Comparison of ENCODE assay signal across 11 cellular contexts in the genomic region with DNA sequence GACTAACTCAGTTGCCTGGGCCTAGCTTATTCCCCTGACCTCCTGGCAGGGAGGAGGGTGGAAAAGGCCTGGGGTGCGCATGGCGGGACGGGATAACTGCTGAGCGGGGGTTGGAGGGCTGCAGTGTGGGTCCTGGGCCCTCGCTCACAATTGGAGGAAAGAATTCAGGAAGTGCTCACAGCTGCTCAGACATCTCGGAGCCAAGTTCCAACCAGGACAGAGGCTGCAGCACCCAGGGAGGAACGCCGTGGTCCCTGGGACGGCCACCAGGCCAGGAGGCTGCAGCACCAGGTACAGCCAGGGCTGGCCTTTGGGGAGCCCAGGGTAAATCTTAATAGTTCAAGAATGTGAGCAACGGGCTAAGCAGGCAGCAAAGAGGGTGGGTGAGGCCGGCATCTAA. TPM values are rescaled to one million over a fixed set of nuclear protein-coding genes. Genes with fewer than 3 reads are reported as not detected.
A peak's percentile ranks its signal among the peaks of the same experiment; 100 is the strongest.
DNase-seq lines count a peak whose midpoint lies in the region; ATAC-seq and TF ChIP-seq lines count a peak whose summit lies in the region.
"Had no signal": no experiment of that assay in that cellular context is flagged by ENCODE, and none has a peak within 500 bp of the region (broad histone marks: within the 10 kb centered on the region; RNA-seq: fewer than 3 reads in every experiment).

A gene with protein sequence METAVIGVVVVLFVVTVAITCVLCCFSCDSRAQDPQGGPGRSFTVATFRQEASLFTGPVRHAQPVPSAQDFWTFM (plus strand): TSS at position 217 of the 400 bp plus-strand sequence. CDS start 974 bp downstream, outside the sequence.

- H3K9me3 ChIP-seq in CD4-positive, CD25-positive, alpha-beta regulatory T cell (ENCODE audit: control insufficient read depth in 2 of 2, low read length in 2 of 2) = no peaks in the 10 kb centered on the region
- H3K9me3 ChIP-seq in SK-N-MC (ENCODE audit: low read depth, low read length) = no peaks in the 10 kb centered on the region
- no peaks in the 10 kb centered on the region for H3K9me3 ChIP-seq in gastroesophageal sphincter
- H3K9me3 ChIP-seq in prostate gland = no peaks in the 10 kb centered on the region

- H3K27ac Mint-ChIP-seq in CD4-positive, CD25-positive, alpha-beta regulatory T cell = peak within 1 kb of the TSS; percentile 92 to 98 (median 95)

- H3K36me3 ChIP-seq in CD4-positive, CD25-positive, alpha-beta regulatory T cell (ENCODE audit: control insufficient read depth, insufficient read depth, low read length) = no peaks in the 10 kb centered on the region
- H3K36me3 ChIP-seq in SK-N-MC (ENCODE audit: insufficient read depth, low read length) (no peaks in the 10 kb centered on the region), gastroesophageal sphincter (no peaks in the 10 kb centered on the region), prostate gland (no peaks in the 10 kb centered on the region)

- TF ChIP-seq POLR2A in gastroesophageal sphincter (IDR thresholded peaks at IDR 0.05) = no peak
- no peak for TF ChIP-seq POLR2A in prostate gland (IDR thresholded peaks at IDR 0.05)

- peaks cover 4% of the 10 kb centered on the region for H3K27me3 Mint-ChIP-seq in CD4-positive, CD25-positive, alpha-beta regulatory T cell
- H3K27me3 Mint-ChIP-seq: activated CD4-positive, alpha-beta T cell treated with anti-CD3 and anti-CD28 coated beads, Interleukin-2, amount 10 ng/mL, durations not matched to agents 24 days and 14 days had no signal

- DNase-seq in CD4-positive, CD25-positive, alpha-beta regulatory T cell = no peak
- DNase-seq in SK-N-MC (ENCODE audit: low read depth, low spot score) (no peak), prostate gland (ENCODE audit: low spot score) (no peak), DMS114 treated with DMSO at 0.1 percent for 48 hours (lab: John Stamatoyannopoulos, UW; ENCODE audit: unreplicated experiment) (no peak), SIG-M5 treated with dmso at 0.1 percent for 504 hours (lab: John Stamatoyannopoulos, UW; ENCODE audit: unreplicated experiment) (no peak)
- DNase-seq: activated CD4-positive, alpha-beta T cell treated with anti-CD3 and anti-CD28 coated beads, Interleukin-2, amount 10 ng/mL, durations not matched to agents 24 days and 14 days; DMS79 treated with DMSO at 0.1 percent for 48 hours; retina had no signal

- TF ChIP-seq CTCF in gastroesophageal sphincter (IDR thresholded peaks at IDR 0.05) (no peak), prostate gland (IDR thresholded peaks at IDR 0.05) (no peak)

- intact Hi-C loops in prostate gland (cut with DNase I) = no loop called here

- H3K9me3 Mint-ChIP-seq in CD4-positive, CD25-positive, alpha-beta regulatory T cell = no peaks in the 10 kb centered on the region
- H3K9me3 Mint-ChIP-seq: activated CD4-positive, alpha-beta T cell treated with anti-CD3 and anti-CD28 coated beads, Interleukin-2, amount 10 ng/mL, durations not matched to agents 24 days and 14 days had no signal

- peaks cover 62% of the 10 kb centered on the region for H3K4me1 ChIP-seq in CD4-positive, CD25-positive, alpha-beta regulatory T cell (ENCODE audit: control insufficient read depth, insufficient read depth, low read length, poor library complexity, severe bottlenecking)
- H3K4me1 ChIP-seq in gastroesophageal sphincter = peaks cover 25 to 86% (median 68%) of the 10 kb centered on the region in 3 donors
- peaks cover 38% of the 10 kb centered on the region for H3K4me1 ChIP-seq in prostate gland (replicated peaks)

- ATAC-seq in CD4-positive, CD25-positive, alpha-beta regulatory T cell (ENCODE audit: low read depth in 2 of 2) = no peak
- ATAC-seq in gastroesophageal sphincter (no peak), GM18502 (IDR thresholded peaks at IDR 0.05; ENCODE audit: poor library complexity, unreplicated experiment) (no peak), GM19455 (IDR thresholded peaks at IDR 0.05; ENCODE audit: unreplicated experiment) (no peak)

- peak within 1 kb of the TSS in 3 of 4 donors; percentile 59 to 85 (median 84) for H3K4me3 Mint-ChIP-seq in CD4-positive, CD25-positive, alpha-beta regulatory T cell

- H3K36me3 Mint-ChIP-seq in CD4-positive, CD25-positive, alpha-beta regulatory T cell = no peaks in the 10 kb centered on the region

- H3K27ac ChIP-seq in CD4-positive, CD25-positive, alpha-beta regulatory T cell (ENCODE audit: insufficient read depth, low read length, poor library complexity, severe bottlenecking) = peak within 1 kb of the TSS; percentile 61
- no peak within 1 kb of the TSS; the same call in 1 of the 2 replicates for H3K27ac ChIP-seq in SK-N-MC
- H3K27ac ChIP-seq in gastroesophageal sphincter = peak within 1 kb of the TSS; percentile 82 to 96 (median 90)
- peak within 1 kb of the TSS; percentile 79 to 81 for H3K27ac ChIP-seq in prostate gland

- H3K27me3 ChIP-seq in CD4-positive, CD25-positive, alpha-beta regulatory T cell (ENCODE audit: control insufficient read depth, insufficient read depth, low read length) = no peaks in the 10 kb centered on the region
- H3K27me3 ChIP-seq in gastroesophageal sphincter (no peaks in the 10 kb centered on the region), prostate gland (replicated peaks; ENCODE audit: insufficient read depth) (no peaks in the 10 kb centered on the region)

- H3K4me1 Mint-ChIP-seq in CD4-positive, CD25-positive, alpha-beta regulatory T cell = peaks cover 15 to 68% (median 26%) of the 10 kb centered on the region in 4 donors

- no peak for TF ChIP-seq EP300 in gastroesophageal sphincter (IDR thresholded peaks at IDR 0.05)

- no peak within 1 kb of the TSS for H3K4me3 ChIP-seq in CD4-positive, CD25-positive, alpha-beta regulatory T cell (ENCODE audit: low read depth, low read length)
- H3K4me3 ChIP-seq in SK-N-MC = peak within 1 kb of the TSS; percentile 45; the same call in 1 of the 2 replicates
- H3K4me3 ChIP-seq in gastroesophageal sphincter = peak within 1 kb of the TSS in 1 of 2 donors; percentile 45
- H3K4me3 ChIP-seq in prostate gland = no peak within 1 kb of the TSS

- no peak within 1 kb of the TSS for H3K9ac ChIP-seq in SK-N-MC (ENCODE audit: insufficient read length)

- 80% methylated on average over 2 of the region's 11 CpGs; no CpG with 5 or more reads in 1 of the 2 donors for WGBS in gastroesophageal sphincter (ENCODE audit: low coverage in 1 of 2), 2 donors
- WGBS in prostate gland = 75% methylated on average over 11 of the region's 11 CpGs

RNA-seq across cellular contexts. Expression of the gene that starts here (rescaled TPM):
- total RNA-seq in CD4-positive, CD25-positive, alpha-beta regulatory T cell = not detected
- not detected for polyA plus RNA-seq in CD4-positive, CD25-positive, alpha-beta regulatory T cell
- total RNA-seq in gastroesophageal sphincter (1 to 10 TPM in 3 of 4 donors, under 1 TPM in 1; 0.62 to 5.5 (median 2.6) TPM), prostate gland (10 to 100 TPM in 1 of 2 donors, under 1 TPM in 1; 0.64 to 31.4 TPM)
- total RNA-seq: activated CD4-positive, alpha-beta T cell treated with anti-CD3 and anti-CD28 coated beads, Interleukin-2, amount 10 ng/mL, durations not matched to agents 24 days and 14 days had no signal
